In the genomic region with DNA sequence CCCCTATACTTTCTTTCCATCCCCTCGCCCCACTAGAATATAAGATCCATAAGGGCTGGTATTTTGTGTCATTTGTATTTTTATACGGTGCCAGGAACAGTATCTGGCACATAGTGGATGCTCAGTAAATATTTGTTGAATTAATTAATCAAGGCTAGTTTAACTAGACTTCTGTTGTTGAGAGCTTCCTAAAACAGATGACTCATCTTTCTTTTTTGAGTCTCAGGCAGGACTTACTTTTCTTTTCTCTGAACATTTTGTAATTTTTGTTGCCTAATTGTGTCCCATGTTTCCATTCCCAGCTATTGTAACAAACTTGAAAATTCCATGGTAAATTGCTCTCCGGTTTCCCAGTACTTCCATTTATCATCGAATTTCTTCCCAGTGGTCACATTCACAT, we compare ENCODE assay signal across 10 cellular contexts. TPM values are rescaled to one million over a fixed set of nuclear protein-coding genes. Genes with fewer than 3 reads are reported as not detected.
DNase-seq lines count a peak whose midpoint lies in the region; ATAC-seq and TF ChIP-seq lines count a peak whose summit lies in the region.
"Had no signal": no experiment of that assay in that cellular context is flagged by ENCODE, and none has a peak within 500 bp of the region (broad histone marks: within the 10 kb centered on the region; RNA-seq: fewer than 3 reads in every experiment).

No MANE protein-coding gene starts in this region.

- H2AFZ ChIP-seq in IMR-90 (replicated peaks; ENCODE audit: low read length, poor library complexity), result no peak overlapping the region

- DNase-seq in IMR-90 (peak; percentile 53), MCF 10A (ENCODE audit: unreplicated experiment) (peak; percentile 51), right cardiac atrium (no peak), DMS79 treated with DMSO at 0.1 percent for 48 hours (lab: John Stamatoyannopoulos, UW) (no peak), DMS53 treated with DMSO at 0.1 percent for 48 hours (lab: John Stamatoyannopoulos, UW; ENCODE audit: unreplicated experiment) (no peak), NCI-H1417 (lab: John Stamatoyannopoulos, UW) (no peak)
- no peak for DNase-seq in central memory CD4-positive, alpha-beta T cell
- DNase-seq: effector CD8-positive, alpha-beta T cell; NCI-H82 had no signal

- peaks cover 14% of the 10 kb centered on the region for H3K4me1 ChIP-seq in IMR-90 (ENCODE audit: control insufficient read depth, insufficient read depth, low read length)
- peaks cover 6% of the 10 kb centered on the region for H3K4me1 ChIP-seq in right cardiac atrium (ENCODE audit: control insufficient read depth, insufficient read depth, low read length)
- H3K4me1 ChIP-seq in stomach smooth muscle (ENCODE audit: control insufficient read depth, insufficient read depth, low read length), result peaks cover 15% of the 10 kb centered on the region

- H3K56ac ChIP-seq in IMR-90 (ENCODE audit: extremely low read depth, insufficient read depth, low read length), result no peak overlapping the region

- H3K9me1 ChIP-seq in IMR-90 (ENCODE audit: insufficient read depth, low read length), result peaks cover 3% of the 10 kb centered on the region

- H3K79me1 ChIP-seq in IMR-90 (ENCODE audit: low read depth in 1 of 2, low read length in 2 of 2), result peaks cover 10 to 34% of the 10 kb centered on the region in 2 experiments

- ATAC-seq in IMR-90 (ENCODE audit: low read depth), result peak; percentile 68
- ATAC-seq in right cardiac atrium, result peak; percentile 19 to 51

- H3K27ac Mint-ChIP-seq in MCF 10A (ENCODE audit: low read depth, unreplicated experiment), result peak overlapping the region; percentile 94

- H3K9me3 ChIP-seq in IMR-90 (ENCODE audit: control insufficient read depth, insufficient read depth, low read length) (no peaks in the 10 kb centered on the region), right cardiac atrium (ENCODE audit: control insufficient read depth, low read length) (no peaks in the 10 kb centered on the region), stomach smooth muscle (ENCODE audit: control insufficient read depth in 2 of 2, low read length in 2 of 2) (no peaks in the 10 kb centered on the region)

- H2AK5ac ChIP-seq in IMR-90 (ENCODE audit: low read depth, low read length), result no peak overlapping the region

- POLR2A ChIA-PET in IMR-90 (lab: Charles Lee; ENCODE audit: unreplicated experiment) (no interaction called here), MCF 10A (lab: Yijun Ruan, JAX) (interaction anchor here (0.8 to 2.4 kb wide), 6 partner anchors 11 to 238 kb away, joined by 3 to 27 read pairs (median 4); partner anchors contain the start of genes MED21 and STK38L)

- dilution Hi-C loops in IMR-90 (cut with HindIII; ENCODE audit: low sequenced_read_pairs, unreplicated experiment), result no loop called here

- H3K4me2 ChIP-seq in IMR-90 (ENCODE audit: low read depth, low read length), result peak overlapping the region; percentile 59; the same call in 1 of the 2 replicates

- H2BK5ac ChIP-seq in IMR-90 (ENCODE audit: low read depth, low read length, poor library complexity, severe bottlenecking), result peak overlapping the region; percentile 32

- H3K9ac ChIP-seq in IMR-90 (ENCODE audit: low read depth, low read length) (no peak overlapping the region), stomach smooth muscle (ENCODE audit: low read length in 2 of 2) (peak overlapping the region in 1 of 2 donors; percentile 32)

- no peak overlapping the region for H3K4ac ChIP-seq in IMR-90 (ENCODE audit: low read depth, low read length)

- TF ChIP-seq RAD21 in IMR-90 (IDR thresholded peaks at IDR 0.05; ENCODE audit: low read length), result no peak

- H4K20me1 ChIP-seq in IMR-90 (ENCODE audit: insufficient read depth, low read length), result peaks cover 6% of the 10 kb centered on the region; the same call in 1 of the 2 replicates

- H3K4me3 Mint-ChIP-seq in MCF 10A (ENCODE audit: unreplicated experiment), result peak overlapping the region; percentile 40

- H2BK120ac ChIP-seq in IMR-90 (ENCODE audit: low read depth, low read length), result no peak overlapping the region

- no peak overlapping the region for H2AK9ac ChIP-seq in IMR-90 (replicated peaks; ENCODE audit: low read depth, low read length, poor library complexity)

- H3K36me3 Mint-ChIP-seq in MCF 10A (ENCODE audit: insufficient read depth, unreplicated experiment), result no peaks in the 10 kb centered on the region

- in situ Hi-C loops in IMR-90 (cut with MboI; ENCODE audit: low sequenced_read_pairs), result no loop called here

- BruUV-seq in IMR-90 (replicated peaks; lab: Mats Ljungman, UMichigan) (no TSS peak), MCF 10A (replicated peaks; lab: Mats Ljungman, UMichigan) (no TSS peak)

- H4K8ac ChIP-seq in IMR-90 (ENCODE audit: low read depth in 2 of 2, low read length in 2 of 2), result no peak overlapping the region

- no peak overlapping the region for H2BK15ac ChIP-seq in IMR-90 (ENCODE audit: low read depth, low read length)

- intact Hi-C loops in IMR-90 (cut with micrococcal nuclease) (loop anchor here (5.0 kb wide), 1 partner anchor 898 kb away; no protein-coding TSS in a partner anchor), MCF 10A (cut with micrococcal nuclease) (no loop called here), right cardiac atrium (cut with DNase I) (no loop called here)

- no peaks in the 10 kb centered on the region for H3K27me3 Mint-ChIP-seq in MCF 10A (ENCODE audit: insufficient read depth, unreplicated experiment)

- H3K27me3 ChIP-seq in IMR-90 (ENCODE audit: control insufficient read depth, insufficient read depth, low read length), result no peaks in the 10 kb centered on the region
- H3K27me3 ChIP-seq in right cardiac atrium (ENCODE audit: control insufficient read depth, insufficient read depth), result no peaks in the 10 kb centered on the region
- no peaks in the 10 kb centered on the region for H3K27me3 ChIP-seq in stomach smooth muscle (ENCODE audit: control insufficient read depth in 1 of 2, insufficient read depth in 2 of 2, low read length in 2 of 2)

- peak overlapping the region; percentile 42; the same call in 1 of the 2 replicates for H4K5ac ChIP-seq in IMR-90 (ENCODE audit: low read depth, low read length)

- H3K14ac ChIP-seq in IMR-90 (replicated peaks; ENCODE audit: low read depth, low read length), result no peak overlapping the region

- no peak for TF ChIP-seq CTCF in IMR-90 (conservative IDR thresholded peaks at IDR 0.05; ENCODE audit: low read depth, low read length)
- TF ChIP-seq CTCF in MCF 10A (IDR thresholded peaks at IDR 0.05; ENCODE audit: unreplicated experiment), result no peak

- no peak overlapping the region for H3K4me3 ChIP-seq in IMR-90 (ENCODE audit: insufficient read depth, low read depth, low read length)
- no peak overlapping the region for H3K4me3 ChIP-seq in right cardiac atrium (ENCODE audit: low read length)
- peak overlapping the region; percentile 10 to 18 for H3K4me3 ChIP-seq in stomach smooth muscle (ENCODE audit: low read length in 2 of 2)

- no peak overlapping the region for H3K23ac ChIP-seq in IMR-90 (ENCODE audit: low read depth, low read length)

- H2BK20ac ChIP-seq in IMR-90 (ENCODE audit: low read depth, low read length), result no peak overlapping the region

- CTCF ChIA-PET in IMR-90 (lab: Yijun Ruan, JAX) (interaction anchor here (0.6 kb wide), 1 partner anchor 226 kb away, joined by 4 read pairs; no protein-coding TSS in a partner anchor), MCF 10A (lab: Yijun Ruan, JAX) (interaction anchor here (0.5 to 0.9 kb wide), 3 partner anchors 80 to 443 kb away, joined by 3 to 4 read pairs (median 3); no protein-coding TSS in a partner anchor)

- peaks cover 1% of the 10 kb centered on the region; the same call in 1 of the 2 replicates for H3K36me3 ChIP-seq in IMR-90 (ENCODE audit: control insufficient read depth, insufficient read depth, low read length)
- H3K36me3 ChIP-seq in stomach smooth muscle (ENCODE audit: control insufficient read depth in 2 of 2, insufficient read depth in 2 of 2, low read length in 2 of 2), result peaks cover 0 to 2% of the 10 kb centered on the region in 2 donors

- H3K9me3 Mint-ChIP-seq in MCF 10A (ENCODE audit: unreplicated experiment), result peaks cover 11% of the 10 kb centered on the region

- TF ChIP-seq POLR2A in IMR-90 (IDR thresholded peaks at IDR 0.05; ENCODE audit: low read depth, low read length), result no peak

- H4K91ac ChIP-seq in IMR-90 (ENCODE audit: insufficient read depth, low read depth, low read length), result no peak overlapping the region

- H3K27ac ChIP-seq in IMR-90 (ENCODE audit: insufficient read depth, low read length) (no peak overlapping the region), right cardiac atrium (ENCODE audit: low read length) (no peak overlapping the region), stomach smooth muscle (ENCODE audit: low read length) (peak overlapping the region; percentile 75)

- peak overlapping the region; percentile 65; the same call in 1 of the 2 replicates for H3K18ac ChIP-seq in IMR-90 (ENCODE audit: low read depth, low read length)

- WGBS in IMR-90 (ENCODE audit: extremely low coverage in 2 of 2, insufficient read length in 1 of 2), 2 experiments, result no CpG with 5 or more reads among the region's 4 CpGs
- 81% methylated on average over 4 of the region's 4 CpGs for WGBS in right cardiac atrium

- peaks cover 36% of the 10 kb centered on the region for H3K4me1 Mint-ChIP-seq in MCF 10A (ENCODE audit: insufficient read depth, unreplicated experiment)

TF ChIP-seq in IMR-90, 13 proteins besides CTCF, POLR2A, EP300 and RAD21:
- TF ChIP-seq MAZ (IDR thresholded peaks at IDR 0.05; ENCODE audit: borderline replicate concordance, low read depth, low read length) (no peak), FOS (IDR thresholded peaks at IDR 0.05; ENCODE audit: low read depth, low read length) (peak; percentile 81), MAFK (IDR thresholded peaks at IDR 0.05; ENCODE audit: low read depth, low read length) (peak; percentile 43; the same call in 1 of the 2 replicates)

RNA-seq across cellular contexts. Expression of gene STK38L, which starts 16.7 kb away (rescaled TPM):
- total RNA-seq in IMR-90 (2012; rRNA removed) (7.2 and 15.3 TPM in 2 replicates), MCF 10A (2022) (18.1 and 19.9 TPM in 2 replicates), right cardiac atrium (100 to 1,000 TPM in 1 of 4 donors, 10 to 100 TPM in 3; 59.1 to 160 (median 63.7) TPM)
- polyA plus RNA-seq in IMR-90 (2012; rRNA removed) (4.1 and 5.1 TPM in 2 replicates), right cardiac atrium (19.5 TPM)
- polyA plus RNA-seq in IMR-90 (2012; cell fraction: cytosol; rRNA removed), result 0.58 and 1.9 TPM in 2 replicates
- 0.64 and 8.8 TPM in 2 replicates for polyA plus RNA-seq in IMR-90 (2012; cell fraction: nucleus; rRNA removed; ENCODE audit: low replicate concordance)

Comparison
In these comparisons a context has a peak if more than half of its experiments do, and no peak if none do; other contexts are left out.
1. DNase-seq: peak in IMR-90 (single experiment) and MCF 10A (single experiment); none in right cardiac atrium (0 of 3), central memory CD4-positive, alpha-beta T cell (single experiment), DMS79 treated with DMSO at 0.1 percent for 48 hours (single experiment), DMS53 treated with DMSO at 0.1 percent for 48 hours (single experiment) and NCI-H1417 (0 of 3).
2. H3K4me3 ChIP-seq: peak in stomach smooth muscle (2 of 2); none in IMR-90 (single experiment) and right cardiac atrium (single experiment).